Comparison of ENCODE assay signal across 12 cellular contexts in genomic region chr4:6658204-6658585, GRCh38. TPM values are rescaled to one million over a fixed set of nuclear protein-coding genes. Genes with fewer than 3 reads are reported as not detected.
DNase-seq lines count a peak whose midpoint lies in the region; ATAC-seq and TF ChIP-seq lines count a peak whose summit lies in the region.
"Had no signal": no experiment of that assay in that cellular context is flagged by ENCODE, and none has a peak within 500 bp of the region (broad histone marks: within the 10 kb centered on the region; RNA-seq: fewer than 3 reads in every experiment).

No MANE protein-coding gene starts in this region.

- no peak for DNase-seq in CD4-positive, CD25-positive, alpha-beta regulatory T cell
- DNase-seq in T-cell = no peak
- no peak for DNase-seq in foreskin fibroblast
- DNase-seq in sciatic nerve (ENCODE audit: low spot score) = no peak
- DNase-seq in stimulated activated CD4-positive, alpha-beta T cell treated with anti-CD3 and anti-CD28 coated beads, Interleukin-4, amount 100 ng/mL, for 24 hours = no peak
- DNase-seq in NCI-H2107 (lab: John Stamatoyannopoulos, UW) = no peak
- DNase-seq in DMS79 treated with DMSO at 0.1 percent for 48 hours (lab: John Stamatoyannopoulos, UW) = no peak
- no peak for DNase-seq in activated T-helper 2 cell treated with anti-CD3 and anti-CD28 coated beads, Interferon-gamma antibody, Interleukin-2, Interleukin-4, amounts not matched to agents 10 μg/mL and 5 μg/mL and 100 μg/mL, durations not matched to agents 14 hours and 24 hours and 36 hours (ENCODE audit: low spot score)
- DNase-seq: NCI-H1694, RPMI8226 had no signal

- CTCF ChIA-PET in T-cell (lab: Charles Lee) = interaction anchor here (0.7 to 1.5 kb wide), 2 partner anchors 17 to 75 kb away, joined by 3 to 5 read pairs; no protein-coding TSS in a partner anchor

- H3K27ac ChIP-seq in CD4-positive, CD25-positive, alpha-beta regulatory T cell (ENCODE audit: insufficient read depth, low read length, poor library complexity, severe bottlenecking) = no peak overlapping the region

- H3K4me1 Mint-ChIP-seq in CD4-positive, CD25-positive, alpha-beta regulatory T cell = peaks cover 0 to 19% (median 2%) of the 10 kb centered on the region in 4 donors
- H3K4me1 Mint-ChIP-seq in T-cell = peaks cover 4 to 12% (median 9%) of the 10 kb centered on the region in 3 donors
- peaks cover 6% of the 10 kb centered on the region for H3K4me1 Mint-ChIP-seq in activated T-helper 2 cell treated with anti-CD3 and anti-CD28 coated beads, Interferon-gamma antibody, Interleukin-2, Interleukin-4, amounts not matched to agents 10 μg/mL and 5 μg/mL and 100 μg/mL, durations not matched to agents 14 hours and 24 hours and 36 hours (ENCODE audit: low read depth)

- H3K27me3 Mint-ChIP-seq in CD4-positive, CD25-positive, alpha-beta regulatory T cell = peaks cover 51% of the 10 kb centered on the region
- peaks cover 4 to 9% of the 10 kb centered on the region in 2 donors for H3K27me3 Mint-ChIP-seq in T-cell
- peaks cover 27% of the 10 kb centered on the region for H3K27me3 Mint-ChIP-seq in activated T-helper 2 cell treated with anti-CD3 and anti-CD28 coated beads, Interferon-gamma antibody, Interleukin-2, Interleukin-4, amounts not matched to agents 10 μg/mL and 5 μg/mL and 100 μg/mL, durations not matched to agents 14 hours and 24 hours and 36 hours (ENCODE audit: low read depth)

- POLR2A ChIA-PET in T-cell (lab: Charles Lee) = interaction anchor here in 1 of 2 donors (0.6 to 1.1 kb wide), 2 partner anchors 14 to 17 kb away, joined by 3 to 7 read pairs; no protein-coding TSS in a partner anchor

- ATAC-seq in CD4-positive, CD25-positive, alpha-beta regulatory T cell (ENCODE audit: low read depth in 2 of 2) = no peak
- ATAC-seq in T-cell (replicated peaks in 1 of 4) (peak in 1 of 4 experiments; percentile 2), sciatic nerve (peak; percentile 41)

- H3K36me3 ChIP-seq in CD4-positive, CD25-positive, alpha-beta regulatory T cell (ENCODE audit: control insufficient read depth, insufficient read depth, low read length) = no peaks in the 10 kb centered on the region

- H3K27ac Mint-ChIP-seq in CD4-positive, CD25-positive, alpha-beta regulatory T cell = peak overlapping the region in 2 of 3 donors; percentile 59 to 60
- H3K27ac Mint-ChIP-seq in T-cell = no peak overlapping the region
- no peak overlapping the region for H3K27ac Mint-ChIP-seq in activated T-helper 2 cell treated with anti-CD3 and anti-CD28 coated beads, Interferon-gamma antibody, Interleukin-2, Interleukin-4, amounts not matched to agents 10 μg/mL and 5 μg/mL and 100 μg/mL, durations not matched to agents 14 hours and 24 hours and 36 hours

- H3K9me3 ChIP-seq in CD4-positive, CD25-positive, alpha-beta regulatory T cell (ENCODE audit: control insufficient read depth in 2 of 2, low read length in 2 of 2) = no peaks in the 10 kb centered on the region

- no peak for TF ChIP-seq CTCF in foreskin fibroblast (IDR thresholded peaks at IDR 0.05; ENCODE audit: low read depth, low read length)

- peaks cover 7% of the 10 kb centered on the region for H3K27me3 ChIP-seq in CD4-positive, CD25-positive, alpha-beta regulatory T cell (ENCODE audit: control insufficient read depth, insufficient read depth, low read length)

- peak overlapping the region; percentile 43 to 85 (median 76) for H3K4me3 Mint-ChIP-seq in CD4-positive, CD25-positive, alpha-beta regulatory T cell
- H3K4me3 Mint-ChIP-seq in T-cell = peak overlapping the region; percentile 61 to 69 (median 69)
- H3K4me3 Mint-ChIP-seq in activated T-helper 2 cell treated with anti-CD3 and anti-CD28 coated beads, Interferon-gamma antibody, Interleukin-2, Interleukin-4, amounts not matched to agents 10 μg/mL and 5 μg/mL and 100 μg/mL, durations not matched to agents 14 hours and 24 hours and 36 hours (ENCODE audit: low read depth) = no peak overlapping the region

- no peaks in the 10 kb centered on the region for H3K36me3 Mint-ChIP-seq in CD4-positive, CD25-positive, alpha-beta regulatory T cell
- no peaks in the 10 kb centered on the region for H3K36me3 Mint-ChIP-seq in T-cell
- no peaks in the 10 kb centered on the region for H3K36me3 Mint-ChIP-seq in activated T-helper 2 cell treated with anti-CD3 and anti-CD28 coated beads, Interferon-gamma antibody, Interleukin-2, Interleukin-4, amounts not matched to agents 10 μg/mL and 5 μg/mL and 100 μg/mL, durations not matched to agents 14 hours and 24 hours and 36 hours (ENCODE audit: low read depth)

- peaks cover 0 to 1% (median 0%) of the 10 kb centered on the region in 7 donors for H3K9me3 Mint-ChIP-seq in CD4-positive, CD25-positive, alpha-beta regulatory T cell
- no peaks in the 10 kb centered on the region for H3K9me3 Mint-ChIP-seq in T-cell
- H3K9me3 Mint-ChIP-seq in activated T-helper 2 cell treated with anti-CD3 and anti-CD28 coated beads, Interferon-gamma antibody, Interleukin-2, Interleukin-4, amounts not matched to agents 10 μg/mL and 5 μg/mL and 100 μg/mL, durations not matched to agents 14 hours and 24 hours and 36 hours = peaks cover 4% of the 10 kb centered on the region

- intact Hi-C loops in sciatic nerve (cut with DNase I) = no loop called here
- intact Hi-C loops in activated T-helper 2 cell treated with anti-CD3 and anti-CD28 coated beads, Interferon-gamma antibody, Interleukin-2, Interleukin-4, amounts not matched to agents 10 μg/mL and 5 μg/mL and 100 μg/mL, durations not matched to agents 14 hours and 24 hours and 36 hours (cut with micrococcal nuclease) = loop anchor here (5.0 kb wide), 1 partner anchor 1544 kb away; no protein-coding TSS in a partner anchor

- H3K4me3 ChIP-seq in CD4-positive, CD25-positive, alpha-beta regulatory T cell (ENCODE audit: low read depth, low read length) = no peak overlapping the region
- H3K4me3 ChIP-seq in foreskin fibroblast (ENCODE audit: low read depth in 1 of 2, low read length in 2 of 2) = peak overlapping the region; percentile 36 to 47

- peaks cover 11% of the 10 kb centered on the region for H3K4me1 ChIP-seq in CD4-positive, CD25-positive, alpha-beta regulatory T cell (ENCODE audit: control insufficient read depth, insufficient read depth, low read length, poor library complexity, severe bottlenecking)

RNA-seq across cellular contexts. Expression of gene MRFAP1, which starts 17.7 kb away (rescaled TPM):
- 202 TPM for total RNA-seq in CD4-positive, CD25-positive, alpha-beta regulatory T cell
- polyA plus RNA-seq in CD4-positive, CD25-positive, alpha-beta regulatory T cell = 100 to 1,000 TPM; 148 to 188 (median 180) TPM
- total RNA-seq in T-cell (100 to 1,000 TPM; 138 to 169 (median 138) TPM), sciatic nerve (276 TPM)
- 105 TPM in 2 replicates for total RNA-seq in activated T-helper 2 cell treated with anti-CD3 and anti-CD28 coated beads, Interferon-gamma antibody, Interleukin-2, Interleukin-4, amounts not matched to agents 10 μg/mL and 5 μg/mL and 100 μg/mL, durations not matched to agents 14 hours and 24 hours and 36 hours

RNA-seq across cellular contexts. Expression of gene S100P, which starts 35.5 kb away (rescaled TPM):
- not detected for total RNA-seq in CD4-positive, CD25-positive, alpha-beta regulatory T cell
- polyA plus RNA-seq in CD4-positive, CD25-positive, alpha-beta regulatory T cell = 1 to 10 TPM in 3 of 4 donors, not detected in 1; 1.2 to 4.1 (median 1.5) TPM
- total RNA-seq in T-cell (1 to 10 TPM in 3 of 5 donors, under 1 TPM in 1, not detected in 1; 0.70 to 3.8 (median 1.9) TPM), sciatic nerve (6.3 TPM)
- 3.4 and 5.8 TPM in 2 replicates for total RNA-seq in activated T-helper 2 cell treated with anti-CD3 and anti-CD28 coated beads, Interferon-gamma antibody, Interleukin-2, Interleukin-4, amounts not matched to agents 10 μg/mL and 5 μg/mL and 100 μg/mL, durations not matched to agents 14 hours and 24 hours and 36 hours
- total RNA-seq: kidney, renal cortical epithelial cell had no signal

RNA-seq across cellular contexts. Expression of gene MRFAP1L1, which starts 51.5 kb away (rescaled TPM):
- 32.6 TPM for total RNA-seq in CD4-positive, CD25-positive, alpha-beta regulatory T cell
- 100 to 1,000 TPM; 139 to 156 (median 150) TPM for polyA plus RNA-seq in CD4-positive, CD25-positive, alpha-beta regulatory T cell
- 100 to 1,000 TPM in 3 of 5 donors, 10 to 100 TPM in 2; 28.8 to 121 (median 112) TPM for total RNA-seq in T-cell
- 46.0 TPM for total RNA-seq in sciatic nerve
- total RNA-seq in activated T-helper 2 cell treated with anti-CD3 and anti-CD28 coated beads, Interferon-gamma antibody, Interleukin-2, Interleukin-4, amounts not matched to agents 10 μg/mL and 5 μg/mL and 100 μg/mL, durations not matched to agents 14 hours and 24 hours and 36 hours = 46.6 and 49.6 TPM in 2 replicates

RNA-seq across cellular contexts. Expression of gene BLOC1S4, which starts 57.8 kb away (rescaled TPM):
- total RNA-seq in CD4-positive, CD25-positive, alpha-beta regulatory T cell = 27.5 TPM
- polyA plus RNA-seq in CD4-positive, CD25-positive, alpha-beta regulatory T cell = 100 to 1,000 TPM in 1 of 4 donors, 10 to 100 TPM in 3; 81.1 to 103 (median 94.8) TPM
- total RNA-seq in T-cell (10 to 100 TPM; 20.7 to 41.9 (median 36.6) TPM), sciatic nerve (9.7 TPM)
- 18.2 and 20.8 TPM in 2 replicates for total RNA-seq in activated T-helper 2 cell treated with anti-CD3 and anti-CD28 coated beads, Interferon-gamma antibody, Interleukin-2, Interleukin-4, amounts not matched to agents 10 μg/mL and 5 μg/mL and 100 μg/mL, durations not matched to agents 14 hours and 24 hours and 36 hours

Comparison
In these comparisons a context has a peak if more than half of its experiments do, and no peak if none do; other contexts are left out.
1. H3K27ac Mint-ChIP-seq: peak in CD4-positive, CD25-positive, alpha-beta regulatory T cell (2 of 3); none in T-cell (0 of 2) and activated T-helper 2 cell treated with anti-CD3 and anti-CD28 coated beads, Interferon-gamma antibody, Interleukin-2, Interleukin-4, amounts not matched to agents 10 μg/mL and 5 μg/mL and 100 μg/mL, durations not matched to agents 14 hours and 24 hours and 36 hours (single experiment).